ENCODE assay signal across 8 cellular contexts in the genomic region with DNA sequence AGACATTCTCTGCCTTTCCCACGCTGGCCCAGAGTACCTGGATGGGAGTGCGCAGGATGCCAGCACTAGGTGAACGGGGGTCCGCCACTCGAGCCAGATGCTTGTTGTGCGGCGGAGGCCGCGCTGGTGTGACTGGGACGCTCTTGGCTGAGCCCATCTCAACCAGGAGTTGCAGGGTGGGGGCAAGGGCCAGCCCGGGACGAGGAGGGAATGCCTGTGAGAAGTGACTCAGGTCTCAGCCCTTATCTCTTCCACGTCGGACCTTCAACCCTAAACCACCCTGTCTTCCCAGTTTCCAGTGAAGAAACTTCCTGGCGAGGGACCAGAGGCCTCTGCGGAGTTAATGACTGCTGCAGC. TPM values are rescaled to one million over a fixed set of nuclear protein-coding genes. Genes with fewer than 3 reads are reported as not detected.
DNase-seq lines count a peak whose midpoint lies in the region; ATAC-seq and TF ChIP-seq lines count a peak whose summit lies in the region.

No MANE protein-coding gene starts in this region.

- CTCF ChIA-PET in activated CD4-positive, alpha-beta T cell treated with anti-CD3 and anti-CD28 coated beads, Interleukin-2, amount 10 ng/mL, durations not matched to agents 7 days and 5 days (lab: Charles Lee) = interaction anchor here (0.9 to 6.2 kb wide), 12 partner anchors 9 to 97 kb away, joined by 3 to 67 read pairs (median 8); a partner anchor contains a TSS

- H3K36me3 Mint-ChIP-seq in activated CD4-positive, alpha-beta T cell treated with anti-CD3 and anti-CD28 coated beads, Interleukin-2, amount 10 ng/mL, durations not matched to agents 7 days and 5 days (ENCODE audit: low read depth) = peaks cover 46% of the 10 kb centered on the region
- peaks cover 46% of the 10 kb centered on the region for H3K36me3 Mint-ChIP-seq in activated T-helper 17 cell treated with anti-CD3 and anti-CD28 coated beads, Interleukin-2, amount 50 U/mL, for 72 hours (ENCODE audit: low read depth)

- H3K36me3 ChIP-seq in iPS-20b (ENCODE audit: insufficient read depth, low read depth, low read length) = peaks cover 53% of the 10 kb centered on the region
- peaks cover 31% of the 10 kb centered on the region for H3K36me3 ChIP-seq in suprapubic skin

- peaks cover 48% of the 10 kb centered on the region for H3K4me1 Mint-ChIP-seq in activated CD4-positive, alpha-beta T cell treated with anti-CD3 and anti-CD28 coated beads, Interleukin-2, amount 10 ng/mL, durations not matched to agents 7 days and 5 days
- H3K4me1 Mint-ChIP-seq in activated T-helper 17 cell treated with anti-CD3 and anti-CD28 coated beads, Interleukin-2, amount 50 U/mL, for 72 hours = peaks cover 20% of the 10 kb centered on the region

- peak overlapping the region; percentile 100 for H3K27ac Mint-ChIP-seq in activated CD4-positive, alpha-beta T cell treated with anti-CD3 and anti-CD28 coated beads, Interleukin-2, amount 10 ng/mL, durations not matched to agents 7 days and 5 days
- peak overlapping the region; percentile 91 for H3K27ac Mint-ChIP-seq in activated T-helper 17 cell treated with anti-CD3 and anti-CD28 coated beads, Interleukin-2, amount 50 U/mL, for 72 hours

- DNase-seq in activated CD4-positive, alpha-beta T cell treated with anti-CD3 and anti-CD28 coated beads, Interleukin-2, amount 10 ng/mL, durations not matched to agents 7 days and 5 days = no peak
- DNase-seq in activated CD4-positive, alpha-beta T cell treated with anti-CD3 and anti-CD28 coated beads for 1 hour = no peak
- DNase-seq in suprapubic skin (ENCODE audit: low spot score in 2 of 2) = no peak
- no peak for DNase-seq in ecto neural progenitor cell (ENCODE audit: low spot score)
- DNase-seq in NCI-H526 (lab: John Stamatoyannopoulos, UW) = no peak

- no peak for TF ChIP-seq CTCF in suprapubic skin (IDR thresholded peaks at IDR 0.05)

- no peak for ATAC-seq in activated T-helper 17 cell treated with anti-CD3 and anti-CD28 coated beads, Interleukin-2, amount 50 U/mL, for 72 hours (replicated peaks)
- no peak for ATAC-seq in GM21526 (IDR thresholded peaks at IDR 0.05; ENCODE audit: low FRiP score, unreplicated experiment)

- H3K27me3 ChIP-seq in iPS-20b (ENCODE audit: insufficient read depth, low read length) (no peaks in the 10 kb centered on the region), suprapubic skin (no peaks in the 10 kb centered on the region)

- peak overlapping the region; percentile 89 for H3K9ac ChIP-seq in iPS-20b (ENCODE audit: low read depth, low read length)

- POLR2A ChIA-PET in activated CD4-positive, alpha-beta T cell treated with anti-CD3 and anti-CD28 coated beads, Interleukin-2, amount 10 ng/mL, durations not matched to agents 7 days and 5 days (lab: Charles Lee) = interaction anchor here (1.0 to 2.8 kb wide), 3 partner anchors 21 to 127 kb away, joined by 3 to 23 read pairs (median 5); a partner anchor contains a TSS

- H3K4me1 ChIP-seq in iPS-20b (ENCODE audit: insufficient read depth, low read length) (peaks cover 9% of the 10 kb centered on the region; the same call in 1 of the 2 replicates), suprapubic skin (peaks cover 24% of the 10 kb centered on the region)

- WGBS in suprapubic skin = 32% methylated on average over 16 of the region's 16 CpGs

- no peaks in the 10 kb centered on the region for H3K9me3 Mint-ChIP-seq in activated CD4-positive, alpha-beta T cell treated with anti-CD3 and anti-CD28 coated beads, Interleukin-2, amount 10 ng/mL, durations not matched to agents 7 days and 5 days
- H3K9me3 Mint-ChIP-seq in activated T-helper 17 cell treated with anti-CD3 and anti-CD28 coated beads, Interleukin-2, amount 50 U/mL, for 72 hours = no peaks in the 10 kb centered on the region

- H3K4me3 Mint-ChIP-seq in activated CD4-positive, alpha-beta T cell treated with anti-CD3 and anti-CD28 coated beads, Interleukin-2, amount 10 ng/mL, durations not matched to agents 7 days and 5 days = peak overlapping the region; percentile 84
- H3K4me3 Mint-ChIP-seq in activated T-helper 17 cell treated with anti-CD3 and anti-CD28 coated beads, Interleukin-2, amount 50 U/mL, for 72 hours = peak overlapping the region; percentile 86

- H3K27me3 Mint-ChIP-seq in activated CD4-positive, alpha-beta T cell treated with anti-CD3 and anti-CD28 coated beads, Interleukin-2, amount 10 ng/mL, durations not matched to agents 7 days and 5 days = no peaks in the 10 kb centered on the region
- no peaks in the 10 kb centered on the region for H3K27me3 Mint-ChIP-seq in activated T-helper 17 cell treated with anti-CD3 and anti-CD28 coated beads, Interleukin-2, amount 50 U/mL, for 72 hours

- H3K4me3 ChIP-seq in iPS-20b (ENCODE audit: low read length) (peak overlapping the region; percentile 77), suprapubic skin (peak overlapping the region; percentile 64)

- no peak for TF ChIP-seq EP300 in suprapubic skin (IDR thresholded peaks at IDR 0.05)

- no peaks in the 10 kb centered on the region for H3K9me3 ChIP-seq in iPS-20b (ENCODE audit: insufficient read depth, low read depth, low read length)
- no peaks in the 10 kb centered on the region for H3K9me3 ChIP-seq in suprapubic skin

- H3K27ac ChIP-seq in iPS-20b (ENCODE audit: low read length) = no peak overlapping the region
- no peak overlapping the region for H3K27ac ChIP-seq in suprapubic skin

- no peak for TF ChIP-seq POLR2A in suprapubic skin (IDR thresholded peaks at IDR 0.05)

RNA-seq across cellular contexts. Expression of a gene that starts 0.3 kb away (rescaled TPM):
- 100 to 1,000 TPM; 118 to 122 TPM for total RNA-seq in activated CD4-positive, alpha-beta T cell treated with anti-CD3 and anti-CD28 coated beads, Interleukin-2, amount 10 ng/mL, durations not matched to agents 7 days and 5 days
- total RNA-seq in activated T-helper 17 cell treated with anti-CD3 and anti-CD28 coated beads, Interleukin-2, amount 50 U/mL, for 72 hours = 100 to 1,000 TPM in 1 of 2 donors, 10 to 100 TPM in 1; 86.9 to 104 TPM
- total RNA-seq in suprapubic skin = 1 to 10 TPM; 4.8 to 8.9 (median 5.9) TPM

RNA-seq across cellular contexts. Expression of a gene that starts 1.2 kb away (rescaled TPM):
- 100 to 1,000 TPM; 119 to 131 TPM for total RNA-seq in activated CD4-positive, alpha-beta T cell treated with anti-CD3 and anti-CD28 coated beads, Interleukin-2, amount 10 ng/mL, durations not matched to agents 7 days and 5 days
- 100 to 1,000 TPM in 1 of 2 donors, 10 to 100 TPM in 1; 83.4 to 149 TPM for total RNA-seq in activated T-helper 17 cell treated with anti-CD3 and anti-CD28 coated beads, Interleukin-2, amount 50 U/mL, for 72 hours
- 10 to 100 TPM; 54.7 to 71.8 (median 68.9) TPM for total RNA-seq in suprapubic skin

RNA-seq across cellular contexts. Expression of a gene that starts 10.0 kb away (rescaled TPM):
- total RNA-seq in activated CD4-positive, alpha-beta T cell treated with anti-CD3 and anti-CD28 coated beads, Interleukin-2, amount 10 ng/mL, durations not matched to agents 7 days and 5 days = not detected
- under 1 TPM in 1 of 2 donors, not detected in 1; 0.66 TPM for total RNA-seq in activated T-helper 17 cell treated with anti-CD3 and anti-CD28 coated beads, Interleukin-2, amount 50 U/mL, for 72 hours
- 1 to 10 TPM in 2 of 4 donors, under 1 TPM in 1, not detected in 1; 0.72 to 1.5 (median 1.4) TPM for total RNA-seq in suprapubic skin

RNA-seq across cellular contexts. Expression of a gene that starts 16.6 kb away (rescaled TPM):
- 1,000 to 10,000 TPM in 1 of 2 experiments, 100 to 1,000 TPM in 1; 918 to 1,035 TPM for total RNA-seq in activated CD4-positive, alpha-beta T cell treated with anti-CD3 and anti-CD28 coated beads, Interleukin-2, amount 10 ng/mL, durations not matched to agents 7 days and 5 days
- total RNA-seq in activated T-helper 17 cell treated with anti-CD3 and anti-CD28 coated beads, Interleukin-2, amount 50 U/mL, for 72 hours = 1,000 to 10,000 TPM; 1,893 to 2,116 TPM
- 100 to 1,000 TPM; 185 to 498 (median 405) TPM for total RNA-seq in suprapubic skin

RNA-seq across cellular contexts. Expression of a gene that starts 22.3 kb away (rescaled TPM):
- total RNA-seq in activated CD4-positive, alpha-beta T cell treated with anti-CD3 and anti-CD28 coated beads, Interleukin-2, amount 10 ng/mL, durations not matched to agents 7 days and 5 days = 10 to 100 TPM; 15.4 to 17.3 TPM
- 1 to 10 TPM; 2.2 to 2.4 TPM for total RNA-seq in activated T-helper 17 cell treated with anti-CD3 and anti-CD28 coated beads, Interleukin-2, amount 50 U/mL, for 72 hours
- total RNA-seq in suprapubic skin = 10 to 100 TPM in 1 of 4 donors, 1 to 10 TPM in 3; 3.0 to 16.5 (median 7.5) TPM

Comparison
In these comparisons a context has a peak if more than half of its experiments do, and no peak if none do; other contexts are left out.
1. RNA of a gene that starts 0.3 kb away (total RNA-seq): 118 to 122 TPM in activated CD4-positive, alpha-beta T cell treated with anti-CD3 and anti-CD28 coated beads, Interleukin-2, amount 10 ng/mL, durations not matched to agents 7 days and 5 days and 86.9 to 104 TPM in activated T-helper 17 cell treated with anti-CD3 and anti-CD28 coated beads, Interleukin-2, amount 50 U/mL, for 72 hours; 4.8 to 8.9 TPM in suprapubic skin; every median in the first group is over 4 times any median in the second.